Comparison of ENCODE assay signal across 15 cellular contexts in genomic region chr14:74860179-74860578, GRCh38. TPM values are rescaled to one million over a fixed set of nuclear protein-coding genes. Genes with fewer than 3 reads are reported as not detected.
DNase-seq lines count a peak whose midpoint lies in the region; ATAC-seq, FAIRE-seq and TF ChIP-seq lines count a peak whose summit lies in the region.
"Had no signal": no experiment of that assay in that cellular context is flagged by ENCODE, and none has a peak within 500 bp of the region (broad histone marks: within the 10 kb centered on the region; RNA-seq: fewer than 3 reads in every experiment).

No MANE protein-coding gene starts in this region.

- H3K27me3 ChIP-seq in astrocyte (ENCODE audit: insufficient read depth, low read length) (peaks cover 2% of the 10 kb centered on the region), foreskin keratinocyte (no peaks in the 10 kb centered on the region)

- H3K36me3 ChIP-seq in astrocyte (ENCODE audit: insufficient read depth, low read length): no peaks in the 10 kb centered on the region

- TF ChIP-seq CTCF in AG10803 (conservative IDR thresholded peaks at IDR 0.05; ENCODE audit: low read length) (no peak), astrocyte (IDR thresholded peaks at IDR 0.05; ENCODE audit: insufficient read depth, low read depth, low read length) (no peak), fibroblast of the aortic adventitia (IDR thresholded peaks at IDR 0.05; ENCODE audit: insufficient read depth, low read length) (no peak), foreskin keratinocyte (conservative IDR thresholded peaks at IDR 0.05) (no peak)

- H3K36me3 Mint-ChIP-seq in astrocyte (ENCODE audit: low read depth, unreplicated experiment): peaks cover 2% of the 10 kb centered on the region

- no peaks in the 10 kb centered on the region for H4K20me1 ChIP-seq in astrocyte (ENCODE audit: insufficient read depth, low read length)

- peaks cover 8% of the 10 kb centered on the region for H3K4me1 Mint-ChIP-seq in astrocyte (ENCODE audit: low read depth, unreplicated experiment)

- H3K4me3 Mint-ChIP-seq in astrocyte (ENCODE audit: unreplicated experiment): no peak overlapping the region
- H3K4me3 Mint-ChIP-seq: B cell; CD8-positive, alpha-beta T cell had no signal

- H3K4me1 ChIP-seq in astrocyte (ENCODE audit: insufficient read depth, low read length) (no peaks in the 10 kb centered on the region), foreskin keratinocyte (no peaks in the 10 kb centered on the region)
- H3K4me1 ChIP-seq: A549, Caco-2 had no signal

- peak overlapping the region; percentile 66 for H3K27ac Mint-ChIP-seq in astrocyte (ENCODE audit: unreplicated experiment)
- H3K27ac Mint-ChIP-seq: B cell; CD8-positive, alpha-beta T cell had no signal

- no peak overlapping the region for H3K4me3 ChIP-seq in AG10803 (ENCODE audit: low read length)
- no peak overlapping the region for H3K4me3 ChIP-seq in astrocyte (ENCODE audit: insufficient read depth, low read depth, low read length)
- H3K4me3 ChIP-seq in fibroblast of the aortic adventitia (ENCODE audit: low read depth, low read length): no peak overlapping the region
- H3K4me3 ChIP-seq: A549 had no signal

- ATAC-seq in foreskin keratinocyte (no peak), GM21515 (IDR thresholded peaks at IDR 0.05; ENCODE audit: unreplicated experiment) (no peak)

- no peak overlapping the region for H3K27ac ChIP-seq in astrocyte (ENCODE audit: low read depth, low read length)
- no peak overlapping the region for H3K27ac ChIP-seq in foreskin keratinocyte
- H3K27ac ChIP-seq: A549, C4-2B, KMS-11 had no signal

- H2AFZ ChIP-seq in astrocyte (ENCODE audit: low read depth, low read length): no peak overlapping the region

- H3K9ac ChIP-seq in astrocyte (ENCODE audit: low read length): no peak overlapping the region
- H3K9ac ChIP-seq: KMS-11 had no signal

- no peaks in the 10 kb centered on the region for H3K9me3 ChIP-seq in astrocyte (ENCODE audit: insufficient read depth, low read depth, low read length)
- H3K9me3 ChIP-seq: A549, Caco-2 had no signal

- FAIRE-seq in astrocyte (lab: Jason Lieb, UNC): no peak

- H3K4me2 ChIP-seq in astrocyte (ENCODE audit: low read length): no peak overlapping the region
- H3K4me2 ChIP-seq: A549, KMS-11 had no signal

- no peaks in the 10 kb centered on the region for H3K9me3 Mint-ChIP-seq in astrocyte (ENCODE audit: unreplicated experiment)
- H3K9me3 Mint-ChIP-seq: CD8-positive, alpha-beta T cell had no signal

- DNase-seq in AG10803 (ENCODE audit: low read depth) (peak; percentile 35), GM03348 (ENCODE audit: low spot score) (peak; percentile 31), astrocyte (ENCODE audit: low read depth) (no peak), fibroblast of the aortic adventitia (ENCODE audit: low read depth) (peak; percentile 54), foreskin keratinocyte (no peak), NCI-H82 (lab: John Stamatoyannopoulos, UW) (no peak)

- peaks cover 14% of the 10 kb centered on the region for H3K27me3 Mint-ChIP-seq in astrocyte (ENCODE audit: low read depth, unreplicated experiment)
- H3K27me3 Mint-ChIP-seq: B cell had no signal

- no peaks in the 10 kb centered on the region for H3K79me2 ChIP-seq in astrocyte (ENCODE audit: insufficient read depth, low read length)

RNA-seq across cellular contexts. Expression of gene PROX2, which starts 15.8 kb away (rescaled TPM):
- not detected in 2 replicates for total RNA-seq in astrocyte
- total RNA-seq in fibroblast of the aortic adventitia (ENCODE audit: low replicate concordance): not detected in 2 replicates
- total RNA-seq in foreskin keratinocyte: not detected in 2 replicates
- polyA plus RNA-seq in foreskin keratinocyte: not detected in 2 replicates
- total RNA-seq: Caco-2, HT-29, PC-3 had no signal
- polyA plus RNA-seq: A549 had no signal

RNA-seq across cellular contexts. Expression of gene DLST, which starts 21.5 kb away (rescaled TPM):
- total RNA-seq in astrocyte (83.0 and 90.6 TPM in 2 replicates), fibroblast of the aortic adventitia (ENCODE audit: low replicate concordance) (31.1 and 68.5 TPM in 2 replicates), foreskin keratinocyte (83.2 and 84.3 TPM in 2 replicates)
- 64.2 and 66.8 TPM in 2 replicates for polyA plus RNA-seq in foreskin keratinocyte

Comparison
In these comparisons a context has a peak if more than half of its experiments do, and no peak if none do; other contexts are left out.
1. DNase-seq: peak in AG10803 (single experiment), GM03348 (single experiment) and fibroblast of the aortic adventitia (single experiment); none in astrocyte (single experiment), foreskin keratinocyte (0 of 2) and NCI-H82 (single experiment).